1 cellular context compared by ENCODE assay signal in genomic region chr20:25310268-25310920, GRCh38.
TF ChIP-seq lines count a peak whose summit lies in the region.

No MANE protein-coding gene starts in this region.

TF ChIP-seq in HepG2, 621 proteins besides CTCF, POLR2A, EP300 and RAD21 (continued from another document and continues in another):
- TF ChIP-seq BATF2 (CRISPR knock-in tag; IDR thresholded peaks at IDR 0.05) (no peak), ZNF296 (CRISPR knock-in tag; conservative IDR thresholded peaks at IDR 0.05) (no peak), KDM2A (CRISPR knock-in tag; IDR thresholded peaks at IDR 0.05; ENCODE audit: borderline replicate concordance, low read depth) (peak; percentile 82), ZFY (CRISPR knock-in tag; IDR thresholded peaks at IDR 0.05) (peak; percentile 29; the same call in 1 of the 2 replicates), ZKSCAN8 (CRISPR knock-in tag; IDR thresholded peaks at IDR 0.05; ENCODE audit: borderline replicate concordance) (peak; percentile 96), ZBED4 (CRISPR knock-in tag; IDR thresholded peaks at IDR 0.05; ENCODE audit: borderline replicate concordance) (no peak), ZNF512B (CRISPR knock-in tag; IDR thresholded peaks at IDR 0.05; ENCODE audit: borderline replicate concordance) (0 out of 2 replicates have a peak, but pooled peaks have one; percentile 18), LBX2 (CRISPR knock-in tag; IDR thresholded peaks at IDR 0.05; ENCODE audit: borderline replicate concordance) (0 out of 2 replicates have a peak, but pooled peaks have one; percentile 91), RBFOX2 (IDR thresholded peaks at IDR 0.05; ENCODE audit: low read depth, low read length) (no peak), ZNF788 (CRISPR knock-in tag; IDR thresholded peaks at IDR 0.05; ENCODE audit: borderline replicate concordance) (peak; percentile 91; the same call in 1 of the 2 replicates), ZNF451 (CRISPR knock-in tag; IDR thresholded peaks at IDR 0.05) (peak; percentile 26; the same call in 1 of the 2 replicates), NR0B2 (CRISPR knock-in tag; IDR thresholded peaks at IDR 0.05) (no peak), HHEX (CRISPR knock-in tag; IDR thresholded peaks at IDR 0.05) (peak; percentile 55; the same call in 1 of the 2 replicates), ZBTB33 (CRISPR knock-in tag; IDR thresholded peaks at IDR 0.05) (peak; percentile 72), ZHX1 (CRISPR knock-in tag; IDR thresholded peaks at IDR 0.05; ENCODE audit: low read depth) (0 out of 2 replicates have a peak, but pooled peaks have one; percentile 59), CSRNP2 (CRISPR knock-in tag; conservative IDR thresholded peaks at IDR 0.05; ENCODE audit: low read depth) (no peak), MEIS2 (CRISPR knock-in tag; IDR thresholded peaks at IDR 0.05) (no peak), ELF3 (CRISPR knock-in tag; IDR thresholded peaks at IDR 0.05) (peak; percentile 61; the same call in 1 of the 2 replicates), PPARG (CRISPR knock-in tag; conservative IDR thresholded peaks at IDR 0.05) (peak; percentile 95), JUN (CRISPR knock-in tag; IDR thresholded peaks at IDR 0.05) (peak; percentile 97), STAG1 (CRISPR knock-in tag; IDR thresholded peaks at IDR 0.05) (peak; percentile 86), ARNT2 (CRISPR knock-in tag; IDR thresholded peaks at IDR 0.05; ENCODE audit: low read depth) (no peak), ZNF704 (CRISPR knock-in tag; IDR thresholded peaks at IDR 0.05; ENCODE audit: borderline replicate concordance) (no peak), GPN1 (CRISPR knock-in tag; IDR thresholded peaks at IDR 0.05; ENCODE audit: borderline replicate concordance) (no peak; the same call in 1 of the 2 replicates), HOXA9 (CRISPR knock-in tag; IDR thresholded peaks at IDR 0.05; ENCODE audit: borderline replicate concordance) (no peak), CBX1 (IDR thresholded peaks at IDR 0.05; ENCODE audit: low read depth) (peak; percentile 37), ZZZ3 (CRISPR knock-in tag; IDR thresholded peaks at IDR 0.05; ENCODE audit: borderline replicate concordance) (no peak; the same call in 1 of the 2 replicates), ZKSCAN5 (CRISPR knock-in tag; IDR thresholded peaks at IDR 0.05) (no peak), SIX1 (CRISPR knock-in tag; IDR thresholded peaks at IDR 0.05; ENCODE audit: borderline replicate concordance) (peak; percentile 22; the same call in 1 of the 2 replicates), ZNF792 (CRISPR knock-in tag; IDR thresholded peaks at IDR 0.05) (peak; percentile 92; the same call in 1 of the 2 replicates), ZNF614 (CRISPR knock-in tag; IDR thresholded peaks at IDR 0.05; ENCODE audit: borderline replicate concordance) (peak; percentile 97), BRCA1 (CRISPR knock-in tag; IDR thresholded peaks at IDR 0.05) (peak; percentile 72; the same call in 1 of the 2 replicates), NFKB2 (CRISPR knock-in tag; IDR thresholded peaks at IDR 0.05; ENCODE audit: borderline replicate concordance) (no peak), ZNF567 (CRISPR knock-in tag; IDR thresholded peaks at IDR 0.05; ENCODE audit: borderline replicate concordance) (no peak; the same call in 1 of the 2 replicates), FOXA3 (CRISPR knock-in tag; IDR thresholded peaks at IDR 0.05) (peak; percentile 89), GMEB1 (CRISPR knock-in tag; IDR thresholded peaks at IDR 0.05; ENCODE audit: borderline replicate concordance) (no peak), SP2 (CRISPR knock-in tag; IDR thresholded peaks at IDR 0.05) (no peak), TP53 (CRISPR knock-in tag; conservative IDR thresholded peaks at IDR 0.05) (no peak), MTF1 (CRISPR knock-in tag; IDR thresholded peaks at IDR 0.05) (no peak), ZMYM2 (CRISPR knock-in tag; IDR thresholded peaks at IDR 0.05) (no peak), ZNF639 (CRISPR knock-in tag; conservative IDR thresholded peaks at IDR 0.05) (no peak), AKAP8 (CRISPR knock-in tag; IDR thresholded peaks at IDR 0.05) (peak; percentile 74), MBNL3 (CRISPR knock-in tag; conservative IDR thresholded peaks at IDR 0.05) (no peak), ZNF737 (CRISPR knock-in tag; IDR thresholded peaks at IDR 0.05; ENCODE audit: borderline replicate concordance) (no peak), SMAD9 (CRISPR knock-in tag; IDR thresholded peaks at IDR 0.05) (no peak)
